ENCODE assay signal across 17 cellular contexts in the genomic region with DNA sequence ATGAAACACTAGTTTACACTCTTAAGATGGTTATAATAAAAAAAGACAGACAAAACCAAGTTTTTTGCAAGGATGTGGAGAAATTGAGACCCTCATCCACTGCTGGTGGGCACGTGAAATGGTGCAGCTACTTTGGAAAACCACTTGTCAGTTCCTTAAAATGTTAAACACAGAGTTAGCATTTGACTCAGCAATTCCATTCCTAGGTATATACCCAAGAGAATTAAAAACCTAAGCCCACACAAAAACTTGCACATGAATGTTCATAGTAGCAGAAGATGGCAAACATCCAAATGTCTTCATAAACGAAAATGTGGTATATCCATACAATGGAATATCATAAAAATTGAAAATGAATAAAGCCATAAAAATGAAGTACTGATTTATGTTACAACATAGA.
DNase-seq lines count a peak whose midpoint lies in the region; ATAC-seq, FAIRE-seq and TF ChIP-seq lines count a peak whose summit lies in the region.
"Had no signal": no experiment of that assay in that cellular context is flagged by ENCODE, and none has a peak within 500 bp of the region (broad histone marks: within the 10 kb centered on the region; RNA-seq: fewer than 3 reads in every experiment).

No MANE protein-coding gene starts in this region.

- peaks cover 86% of the 10 kb centered on the region for H3K36me3 Mint-ChIP-seq in activated T-cell treated with anti-CD3 and anti-CD28 coated beads, Interleukin-2, amount 50 U/mL, for 24 hours (ENCODE audit: low read depth)
- H3K36me3 Mint-ChIP-seq in stimulated activated naive B cell treated with anti-CD40 and anti-IgM and Interleukin-4, amounts not matched to agents 10 μg/mL and 1 μg/mL and 100 μg/mL, for 72 hours = peaks cover 33 to 43% of the 10 kb centered on the region in 2 donors

- H3K9ac ChIP-seq in OCI-LY3 (ENCODE audit: low read length) = no peak overlapping the region

- H3K36me3 ChIP-seq in OCI-LY3 (replicated peaks; ENCODE audit: low read depth, low read length) = peaks cover 29% of the 10 kb centered on the region

- H2AFZ ChIP-seq in OCI-LY3 (ENCODE audit: low read depth, low read length) = no peak overlapping the region

- H3K4me2 ChIP-seq in OCI-LY3 (ENCODE audit: low read length) = peak overlapping the region; percentile 13; the same call in 1 of the 2 replicates

- H3K4me3 ChIP-seq in OCI-LY3 (ENCODE audit: low read length) = no peak overlapping the region

- H3K9me3 Mint-ChIP-seq in activated T-cell treated with anti-CD3 and anti-CD28 coated beads, Interleukin-2, amount 50 U/mL, for 24 hours = no peaks in the 10 kb centered on the region
- H3K9me3 Mint-ChIP-seq in stimulated activated naive B cell treated with anti-CD40 and anti-IgM and Interleukin-4, amounts not matched to agents 10 μg/mL and 1 μg/mL and 100 μg/mL, for 72 hours = no peaks in the 10 kb centered on the region
- H3K9me3 Mint-ChIP-seq: CD4-positive, alpha-beta T cell; HFFc6 had no signal

- H3K27ac ChIP-seq in OCI-LY3 (ENCODE audit: low read length) = no peak overlapping the region

- no peak overlapping the region for H3K4me3 Mint-ChIP-seq in activated T-cell treated with anti-CD3 and anti-CD28 coated beads, Interleukin-2, amount 50 U/mL, for 24 hours
- no peak overlapping the region for H3K4me3 Mint-ChIP-seq in stimulated activated naive B cell treated with anti-CD40 and anti-IgM and Interleukin-4, amounts not matched to agents 10 μg/mL and 1 μg/mL and 100 μg/mL, for 72 hours
- H3K4me3 Mint-ChIP-seq: B cell; CD4-positive, alpha-beta T cell; HFFc6 had no signal

- H3K4me1 ChIP-seq in OCI-LY3 (ENCODE audit: low read length) = peaks cover 20% of the 10 kb centered on the region

- peaks cover 25% of the 10 kb centered on the region for H4K20me1 ChIP-seq in OCI-LY3 (ENCODE audit: insufficient read depth, low read length)

- ATAC-seq in stimulated activated naive B cell treated with anti-CD40 and anti-IgM and Interleukin-4, amounts not matched to agents 10 μg/mL and 1 μg/mL and 100 μg/mL, for 72 hours (replicated peaks) = peak; percentile 76 to 84
- no peak for ATAC-seq in GM21515 (IDR thresholded peaks at IDR 0.05; ENCODE audit: unreplicated experiment)
- ATAC-seq: HepG2 had no signal

- H3K9me3 ChIP-seq in OCI-LY3 (ENCODE audit: insufficient read depth, low read length) = no peaks in the 10 kb centered on the region

- H3K79me2 ChIP-seq in OCI-LY3 (ENCODE audit: low read length) = peaks cover 8% of the 10 kb centered on the region

- peak; percentile 36 for FAIRE-seq in GM12892 (lab: Jason Lieb, UNC)
- FAIRE-seq: A204.1, HepG2, HTR-8/SVneo had no signal

- peak overlapping the region; percentile 52 for H3K27ac Mint-ChIP-seq in activated T-cell treated with anti-CD3 and anti-CD28 coated beads, Interleukin-2, amount 50 U/mL, for 24 hours
- H3K27ac Mint-ChIP-seq in stimulated activated naive B cell treated with anti-CD40 and anti-IgM and Interleukin-4, amounts not matched to agents 10 μg/mL and 1 μg/mL and 100 μg/mL, for 72 hours = peak overlapping the region; percentile 31
- H3K27ac Mint-ChIP-seq: B cell; CD4-positive, alpha-beta T cell; HFFc6 had no signal

- DNase-seq in activated T-cell treated with anti-CD3 and anti-CD28 coated beads, Interleukin-2, amount 50 U/mL, for 24 hours = no peak
- DNase-seq in activated T-cell treated with anti-CD3 and anti-CD28 coated beads, Interleukin-2, amount 50 U/mL, for 1 hour = no peak
- DNase-seq in GM12892 (ENCODE audit: insufficient read length) = no peak
- no peak for DNase-seq in stimulated activated naive B cell treated with anti-CD40 and anti-IgM and Interleukin-4, amounts not matched to agents 10 μg/mL and 1 μg/mL and 100 μg/mL, for 72 hours
- no peak for DNase-seq in activated naive CD4-positive, alpha-beta T cell treated with anti-CD3 and anti-CD28 coated beads, Interleukin-2, amount 50 U/mL, for 16 hours
- DNase-seq: C1 segment of cervical spinal cord; Calu3; CD4-positive, alpha-beta T cell; DMS 273 treated with DMSO at 0.1 percent for 48 hours; HCEC 1CT; HFFc6 had no signal

- H3K27me3 ChIP-seq in OCI-LY3 (ENCODE audit: low read depth, low read length) = no peaks in the 10 kb centered on the region

- H3K4me1 Mint-ChIP-seq in activated T-cell treated with anti-CD3 and anti-CD28 coated beads, Interleukin-2, amount 50 U/mL, for 24 hours (ENCODE audit: low read depth) = peaks cover 28% of the 10 kb centered on the region
- peaks cover 21 to 44% of the 10 kb centered on the region in 2 donors for H3K4me1 Mint-ChIP-seq in stimulated activated naive B cell treated with anti-CD40 and anti-IgM and Interleukin-4, amounts not matched to agents 10 μg/mL and 1 μg/mL and 100 μg/mL, for 72 hours

- no peak for TF ChIP-seq POLR2A in GM12892 (IDR thresholded peaks at IDR 0.05; ENCODE audit: low read depth, low read length)

- no peak for TF ChIP-seq CTCF in OCI-LY3 (IDR thresholded peaks at IDR 0.05; ENCODE audit: low read depth, low read length)

- no peaks in the 10 kb centered on the region for H3K27me3 Mint-ChIP-seq in activated T-cell treated with anti-CD3 and anti-CD28 coated beads, Interleukin-2, amount 50 U/mL, for 24 hours
- H3K27me3 Mint-ChIP-seq in stimulated activated naive B cell treated with anti-CD40 and anti-IgM and Interleukin-4, amounts not matched to agents 10 μg/mL and 1 μg/mL and 100 μg/mL, for 72 hours = no peaks in the 10 kb centered on the region
- H3K27me3 Mint-ChIP-seq: B cell; CD4-positive, alpha-beta T cell had no signal
